Comparison of ENCODE assay signal across 10 cellular contexts in the genomic region with DNA sequence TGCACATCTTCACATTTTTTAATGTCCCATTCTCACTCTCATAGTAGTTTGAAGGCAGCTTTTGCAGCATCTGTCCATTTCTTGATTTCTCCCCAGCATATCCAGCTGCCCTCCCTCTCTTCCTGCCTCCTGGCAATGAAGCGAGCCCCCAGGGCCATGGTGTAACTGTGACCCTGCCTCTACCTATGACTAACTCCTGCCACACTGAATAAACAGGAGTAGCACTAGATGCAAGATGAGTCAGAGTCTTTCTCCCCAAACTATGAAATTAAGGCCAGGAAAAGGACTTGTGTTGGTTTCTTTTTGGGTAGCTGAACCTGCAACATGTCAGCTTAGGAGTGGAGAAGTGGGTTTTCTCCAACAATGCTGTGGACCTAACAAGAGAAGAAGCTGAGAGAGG.
DNase-seq lines count a peak whose midpoint lies in the region; ATAC-seq and TF ChIP-seq lines count a peak whose summit lies in the region.
"Had no signal": no experiment of that assay in that cellular context is flagged by ENCODE, and none has a peak within 500 bp of the region (broad histone marks: within the 10 kb centered on the region; RNA-seq: fewer than 3 reads in every experiment).

No MANE protein-coding gene starts in this region.

- H3K4me3 ChIP-seq in PC-9 (no peak overlapping the region), esophagus squamous epithelium (no peak overlapping the region), tibial artery (no peak overlapping the region), ascending aorta (no peak overlapping the region)

- POLR2A ChIA-PET in PC-9 (lab: Charles Lee; ENCODE audit: unreplicated experiment) = interaction anchor here (0.6 to 0.7 kb wide), 2 partner anchors 19 to 76 kb away, joined by 3 to 5 read pairs; no protein-coding TSS in a partner anchor

- H2AFZ ChIP-seq in PC-9 = no peak overlapping the region

- H3K4me1 ChIP-seq in PC-9 (replicated peaks; ENCODE audit: insufficient read depth) = peaks cover 27% of the 10 kb centered on the region
- H3K4me1 ChIP-seq in esophagus squamous epithelium = peaks cover 4 to 34% (median 23%) of the 10 kb centered on the region in 3 donors
- peaks cover 0 to 30% (median 13%) of the 10 kb centered on the region in 4 donors for H3K4me1 ChIP-seq in tibial artery
- H3K4me1 ChIP-seq in ascending aorta = no peaks in the 10 kb centered on the region

- no peaks in the 10 kb centered on the region for H3K9me3 Mint-ChIP-seq in activated T-cell treated with anti-CD3 and anti-CD28 coated beads, Interleukin-2, amount 50 U/mL, for 4 hours

- H3K4me2 ChIP-seq in PC-9 = peak overlapping the region; percentile 73

- no peaks in the 10 kb centered on the region for H3K27me3 Mint-ChIP-seq in activated T-cell treated with anti-CD3 and anti-CD28 coated beads, Interleukin-2, amount 50 U/mL, for 4 hours (ENCODE audit: low read depth)

- 40% methylated on average over 1 of the region's 1 CpG; no CpG with 5 or more reads in 1 of the 2 donors for WGBS in esophagus squamous epithelium, 2 donors

- CTCF ChIA-PET in PC-9 (lab: Charles Lee) = no interaction called here

- DNase-seq in activated T-cell treated with anti-CD3 and anti-CD28 coated beads, Interleukin-2, amount 50 U/mL, for 4 hours = no peak
- no peak for DNase-seq in activated T-cell treated with anti-CD3 and anti-CD28 coated beads, Interleukin-2, amount 50 U/mL, for 1 hour
- DNase-seq in PC-9 (peak; percentile 55 to 88), esophagus squamous epithelium (lab: John Stamatoyannopoulos, UW) (no peak), tibial artery (peak in 1 of 2 donors; percentile 49), ascending aorta (ENCODE audit: low spot score in 2 of 2) (no peak), DMS79 (lab: John Stamatoyannopoulos, UW) (no peak)
- DNase-seq: NCI-H345 had no signal

- no peak overlapping the region for H3K4me3 Mint-ChIP-seq in activated T-cell treated with anti-CD3 and anti-CD28 coated beads, Interleukin-2, amount 50 U/mL, for 4 hours

- H3K9me3 ChIP-seq in PC-9 (ENCODE audit: insufficient read depth, low read depth) (no peaks in the 10 kb centered on the region), esophagus squamous epithelium (no peaks in the 10 kb centered on the region), tibial artery (no peaks in the 10 kb centered on the region), ascending aorta (no peaks in the 10 kb centered on the region)

- H3K27ac ChIP-seq in PC-9 = peak overlapping the region; percentile 65
- peak overlapping the region; percentile 37 to 82 (median 58) for H3K27ac ChIP-seq in esophagus squamous epithelium
- H3K27ac ChIP-seq in tibial artery = peak overlapping the region; percentile 25 to 77
- peak overlapping the region in 1 of 2 donors; percentile 29 for H3K27ac ChIP-seq in ascending aorta
- H3K27ac ChIP-seq: C4-2B had no signal

- no peak for TF ChIP-seq CTCF in PC-9 (conservative IDR thresholded peaks at IDR 0.05)
- no peak for TF ChIP-seq CTCF in esophagus squamous epithelium (IDR thresholded peaks at IDR 0.05)
- TF ChIP-seq CTCF in tibial artery (IDR thresholded peaks at IDR 0.05) = no peak
- no peak for TF ChIP-seq CTCF in ascending aorta (IDR thresholded peaks at IDR 0.05)

- no peaks in the 10 kb centered on the region for H3K36me3 ChIP-seq in PC-9 (ENCODE audit: low read depth)
- H3K36me3 ChIP-seq in esophagus squamous epithelium = no peaks in the 10 kb centered on the region
- no peaks in the 10 kb centered on the region for H3K36me3 ChIP-seq in tibial artery
- no peaks in the 10 kb centered on the region for H3K36me3 ChIP-seq in ascending aorta

- peak; percentile 37 to 82 for ATAC-seq in activated T-cell treated with anti-CD3 and anti-CD28 coated beads, Interleukin-2, amount 50 U/mL, for 4 hours
- ATAC-seq in HG03135 (IDR thresholded peaks at IDR 0.05; ENCODE audit: unreplicated experiment) = no peak

- H3K4me1 Mint-ChIP-seq in activated T-cell treated with anti-CD3 and anti-CD28 coated beads, Interleukin-2, amount 50 U/mL, for 4 hours (ENCODE audit: low read depth) = peaks cover 3% of the 10 kb centered on the region

- no peak for TF ChIP-seq POLR2A in esophagus squamous epithelium (IDR thresholded peaks at IDR 0.05)

- H3K79me2 ChIP-seq in PC-9 (ENCODE audit: low read depth) = no peaks in the 10 kb centered on the region

- BruUV-seq in PC-9 (replicated peaks; lab: Mats Ljungman, UMichigan) = no TSS peak

- H3F3A ChIP-seq in PC-9 (ENCODE audit: insufficient read depth, low read depth) = peaks cover 13% of the 10 kb centered on the region; the same call in 1 of the 2 replicates

- H4K20me1 ChIP-seq in PC-9 (ENCODE audit: insufficient read depth) = no peaks in the 10 kb centered on the region

- intact Hi-C loops in PC-9 (cut with micrococcal nuclease; ENCODE audit: unreplicated experiment) (loop anchor here (10.0 kb wide), 1 partner anchor 389 kb away; the partner anchor contains the start of genes KLLN and PTEN), esophagus squamous epithelium (cut with DNase I) (no loop called here), tibial artery (cut with DNase I; ENCODE audit: low total_unique reads) (loop anchor here (10.0 kb wide), 1 partner anchor 389 kb away; the partner anchor contains the start of genes KLLN and PTEN), ascending aorta (cut with DNase I) (no loop called here)

- H3K27me3 ChIP-seq in PC-9 (ENCODE audit: insufficient read depth, low read depth) (no peaks in the 10 kb centered on the region), esophagus squamous epithelium (no peaks in the 10 kb centered on the region), tibial artery (no peaks in the 10 kb centered on the region), ascending aorta (no peaks in the 10 kb centered on the region)

- H3K36me3 Mint-ChIP-seq in activated T-cell treated with anti-CD3 and anti-CD28 coated beads, Interleukin-2, amount 50 U/mL, for 4 hours (ENCODE audit: insufficient read depth) = no peaks in the 10 kb centered on the region

- no peaks in the 10 kb centered on the region for H3K9me2 ChIP-seq in PC-9 (ENCODE audit: insufficient read depth)

Comparison
In these comparisons a context has a peak if more than half of its experiments do, and no peak if none do; other contexts are left out.
1. DNase-seq: peak in PC-9 (2 of 2); none in activated T-cell treated with anti-CD3 and anti-CD28 coated beads, Interleukin-2, amount 50 U/mL, for 4 hours (single experiment), activated T-cell treated with anti-CD3 and anti-CD28 coated beads, Interleukin-2, amount 50 U/mL, for 1 hour (single experiment), esophagus squamous epithelium (single experiment), ascending aorta (0 of 2) and DMS79 (single experiment).
2. intact Hi-C loops: an anchor here in PC-9 (10.0 kb wide) and tibial artery (10.0 kb wide); none called in esophagus squamous epithelium and ascending aorta.